1 cellular context compared by ENCODE assay signal in the genomic region with DNA sequence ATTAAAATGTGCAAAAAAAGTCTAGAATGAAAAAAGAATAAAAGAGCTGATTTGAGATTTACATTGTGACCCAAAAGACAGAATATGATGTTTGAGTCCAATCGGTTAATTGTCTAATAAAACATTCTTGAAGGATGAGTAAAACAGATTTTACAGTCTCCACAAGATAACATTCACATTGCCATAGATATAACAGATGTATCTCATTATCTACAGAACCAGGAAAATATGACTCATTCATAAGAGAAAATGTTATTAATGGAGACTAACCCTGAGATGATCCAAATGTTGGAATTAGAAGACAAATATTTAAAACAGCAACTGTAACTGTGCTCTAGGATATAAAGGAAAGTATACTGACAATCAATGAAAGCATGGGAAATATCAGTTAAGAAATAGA.
TF ChIP-seq lines count a peak whose summit lies in the region.

No MANE protein-coding gene starts in this region.

TF ChIP-seq in SK-N-SH, 30 proteins besides CTCF, POLR2A, EP300 and RAD21 (continued from another document):
- no peak for TF ChIP-seq MXI1 (IDR thresholded peaks at IDR 0.05; ENCODE audit: low read depth, low read length)
